7 cellular contexts compared by ENCODE assay signal in genomic region chr10:114857288-114857565, GRCh38. TPM values are rescaled to one million over a fixed set of nuclear protein-coding genes. Genes with fewer than 3 reads are reported as not detected.
DNase-seq lines count a peak whose midpoint lies in the region; ATAC-seq, FAIRE-seq and TF ChIP-seq lines count a peak whose summit lies in the region.
"Not testable (repeated sequence)": the region's sequence is repeated elsewhere in the genome, so short reads cannot be mapped to it uniquely, and the experiment has no call there.

No MANE protein-coding gene starts in this region.

- H3K4me1 ChIP-seq in MM.1S (ENCODE audit: low read length) (peaks cover 14% of the 10 kb centered on the region; the same call in 1 of the 2 replicates), mammary epithelial cell (ENCODE audit: insufficient read depth, low read length) (peaks cover 16% of the 10 kb centered on the region), keratinocyte (ENCODE audit: control insufficient read depth, extremely low read depth, insufficient read depth, low read length) (peaks cover 20% of the 10 kb centered on the region), osteoblast (ENCODE audit: insufficient read depth, low read length) (peaks cover 38% of the 10 kb centered on the region)

- not testable (repeated sequence) for H3K27me3 Mint-ChIP-seq in CD4-positive, alpha-beta T cell; T-helper 2 cell treated with Interferon-gamma antibody and Interleukin-4, amounts not matched to agents 5 μg/mL and 100 μg/mL, for 36 hours (ENCODE audit: low read depth); activated T-helper 1 cell treated with anti-CD3 and anti-CD28 coated beads, Interleukin-12 subunit alpha, Interleukin-12 subunit beta, Interleukin-2, Interleukin-4 antibody, amounts not matched to agents 30 ng/mL and 10 ng/mL and 1 ng/mL, durations not matched to agents 14 hours and 24 hours and 36 hours (ENCODE audit: insufficient read depth)

- H3K79me2 ChIP-seq in MM.1S (ENCODE audit: low read length); mammary epithelial cell (ENCODE audit: insufficient read depth, low read length); keratinocyte (ENCODE audit: control insufficient read depth, insufficient read depth, low read length): not testable (repeated sequence)
- peaks cover 36% of the 10 kb centered on the region for H3K79me2 ChIP-seq in osteoblast (ENCODE audit: insufficient read depth, low read length)

- dilution Hi-C loops in mammary epithelial cell (cut with HindIII; ENCODE audit: low sequenced_read_pairs); keratinocyte (cut with MboI; ENCODE audit: extremely low pct_ligation_motif_present, low sequenced_read_pairs): not testable (repeated sequence)

- H3K4me2 ChIP-seq in MM.1S (ENCODE audit: low read depth, low read length) = peak overlapping the region; percentile 52; the same call in 1 of the 2 replicates
- not testable (repeated sequence) for H3K4me2 ChIP-seq in mammary epithelial cell (ENCODE audit: insufficient read depth, low read depth, low read length); keratinocyte (ENCODE audit: control insufficient read depth, extremely low read depth, insufficient read depth, low read depth, low read length)
- peak overlapping the region; percentile 70 for H3K4me2 ChIP-seq in osteoblast (ENCODE audit: insufficient read depth, low read length)

- TF ChIP-seq CTCF in CD4-positive, alpha-beta T cell (IDR thresholded peaks at IDR 0.05); MM.1S (IDR thresholded peaks at IDR 0.05; ENCODE audit: low read length); mammary epithelial cell (conservative IDR thresholded peaks at IDR 0.05 in 1 of 2, IDR thresholded peaks at IDR 0.05 in 1 of 2; ENCODE audit: extremely low read depth in 1 of 2, insufficient read depth in 1 of 2, low read depth in 1 of 2, low read length in 2 of 2); keratinocyte (optimal IDR thresholded peaks at IDR 0.05 in 1 of 3, IDR thresholded peaks at IDR 0.05 in 1 of 3, conservative IDR thresholded peaks at IDR 0.05 in 1 of 3; ENCODE audit: extremely low read depth in 1 of 3, insufficient read depth in 2 of 3, low read length in 3 of 3); osteoblast (IDR thresholded peaks at IDR 0.05; ENCODE audit: extremely low read depth, low read depth, low read length): not testable (repeated sequence)

- WGBS in mammary epithelial cell (ENCODE audit: low coverage, missing lambda C conversion rate) = 100% methylated on average over 2 of the region's 8 CpGs

- peak overlapping the region; percentile 24; the same call in 1 of the 2 replicates for H3K9ac ChIP-seq in MM.1S (ENCODE audit: low read length)
- not testable (repeated sequence) for H3K9ac ChIP-seq in mammary epithelial cell (ENCODE audit: insufficient read depth, low read length); keratinocyte (ENCODE audit: control insufficient read depth, extremely low read depth, insufficient read depth, low read length)

- not testable (repeated sequence) for H3K36me3 ChIP-seq in MM.1S (replicated peaks; ENCODE audit: insufficient read depth, low read length)
- H3K36me3 ChIP-seq in mammary epithelial cell (ENCODE audit: insufficient read depth, low read length) (peaks cover 24% of the 10 kb centered on the region), keratinocyte (ENCODE audit: control insufficient read depth in 2 of 2, extremely low read depth in 1 of 2, insufficient read depth in 2 of 2, low read length in 2 of 2) (peaks cover 8 to 15% of the 10 kb centered on the region in 2 experiments), osteoblast (ENCODE audit: insufficient read depth, low read length) (peaks cover 74% of the 10 kb centered on the region)

- peaks cover 31% of the 10 kb centered on the region for H3F3A ChIP-seq in MM.1S (ENCODE audit: insufficient read depth, low read length)

- H3K4me1 Mint-ChIP-seq in CD4-positive, alpha-beta T cell (ENCODE audit: low read depth) = peaks cover 22% of the 10 kb centered on the region
- peaks cover 29% of the 10 kb centered on the region for H3K4me1 Mint-ChIP-seq in T-helper 2 cell treated with Interferon-gamma antibody and Interleukin-4, amounts not matched to agents 5 μg/mL and 100 μg/mL, for 36 hours (ENCODE audit: low read depth)
- peaks cover 36% of the 10 kb centered on the region for H3K4me1 Mint-ChIP-seq in activated T-helper 1 cell treated with anti-CD3 and anti-CD28 coated beads, Interleukin-12 subunit alpha, Interleukin-12 subunit beta, Interleukin-2, Interleukin-4 antibody, amounts not matched to agents 30 ng/mL and 10 ng/mL and 1 ng/mL, durations not matched to agents 14 hours and 24 hours and 36 hours (ENCODE audit: low read depth)

- H3K9me3 ChIP-seq in CD4-positive, alpha-beta T cell (ENCODE audit: control insufficient read depth, low read length); MM.1S (replicated peaks; ENCODE audit: insufficient read depth, low read length); mammary epithelial cell (replicated peaks; ENCODE audit: insufficient read depth, low read length); keratinocyte (ENCODE audit: control insufficient read depth, low read depth, low read length); osteoblast (ENCODE audit: low read depth, low read length): not testable (repeated sequence)

- not testable (repeated sequence) for DNase-seq in CD4-positive, alpha-beta T cell; MM.1S; T-helper 2 cell treated with Interferon-gamma antibody and Interleukin-4, amounts not matched to agents 5 μg/mL and 100 μg/mL, for 36 hours (ENCODE audit: low spot score); activated T-helper 1 cell treated with anti-CD3 and anti-CD28 coated beads, Interleukin-12 subunit alpha, Interleukin-12 subunit beta, Interleukin-2, Interleukin-4 antibody, amounts not matched to agents 30 ng/mL and 10 ng/mL and 1 ng/mL, durations not matched to agents 14 hours and 24 hours and 36 hours (ENCODE audit: low spot score); mammary epithelial cell; keratinocyte (ENCODE audit: low read depth, low spot score); osteoblast (ENCODE audit: insufficient read length, low spot score, missing footprints)

- in situ Hi-C loops in mammary epithelial cell (cut with MboI; ENCODE audit: low sequenced_read_pairs in 2 of 2) = not testable (repeated sequence)

- H3K4me3 Mint-ChIP-seq in CD4-positive, alpha-beta T cell = peak overlapping the region; percentile 38
- peak overlapping the region; percentile 16 for H3K4me3 Mint-ChIP-seq in T-helper 2 cell treated with Interferon-gamma antibody and Interleukin-4, amounts not matched to agents 5 μg/mL and 100 μg/mL, for 36 hours
- H3K4me3 Mint-ChIP-seq in activated T-helper 1 cell treated with anti-CD3 and anti-CD28 coated beads, Interleukin-12 subunit alpha, Interleukin-12 subunit beta, Interleukin-2, Interleukin-4 antibody, amounts not matched to agents 30 ng/mL and 10 ng/mL and 1 ng/mL, durations not matched to agents 14 hours and 24 hours and 36 hours = peak overlapping the region; percentile 28

- BruUV-seq in mammary epithelial cell (replicated peaks; lab: Mats Ljungman, UMichigan) = not testable (repeated sequence)

- not testable (repeated sequence) for H3K9me3 Mint-ChIP-seq in CD4-positive, alpha-beta T cell; T-helper 2 cell treated with Interferon-gamma antibody and Interleukin-4, amounts not matched to agents 5 μg/mL and 100 μg/mL, for 36 hours; activated T-helper 1 cell treated with anti-CD3 and anti-CD28 coated beads, Interleukin-12 subunit alpha, Interleukin-12 subunit beta, Interleukin-2, Interleukin-4 antibody, amounts not matched to agents 30 ng/mL and 10 ng/mL and 1 ng/mL, durations not matched to agents 14 hours and 24 hours and 36 hours

- peak overlapping the region; percentile 6; the same call in 1 of the 2 replicates for H3K4me3 ChIP-seq in MM.1S (ENCODE audit: low read length)
- not testable (repeated sequence) for H3K4me3 ChIP-seq in mammary epithelial cell (replicated peaks in 1 of 3; ENCODE audit: insufficient read depth in 1 of 3, low read depth in 2 of 3, low read length in 3 of 3); keratinocyte (ENCODE audit: control insufficient read depth in 2 of 3, extremely low read depth in 1 of 3, insufficient read depth in 2 of 3, low read depth in 1 of 3, low read length in 3 of 3); osteoblast (ENCODE audit: insufficient read depth, low read length)

- not testable (repeated sequence) for H3K27ac ChIP-seq in CD4-positive, alpha-beta T cell (ENCODE audit: low read depth, low read length)
- peak overlapping the region; percentile 75; the same call in 1 of the 2 replicates for H3K27ac ChIP-seq in MM.1S (ENCODE audit: low read length)
- H3K27ac ChIP-seq in mammary epithelial cell (ENCODE audit: insufficient read depth, low read depth, low read length) = peak overlapping the region; percentile 56
- peak overlapping the region; percentile 51 for H3K27ac ChIP-seq in keratinocyte (ENCODE audit: control insufficient read depth, insufficient read depth, low read length)
- H3K27ac ChIP-seq in osteoblast (ENCODE audit: low read depth, low read length) = peak overlapping the region; percentile 92

- H4K20me1 ChIP-seq in MM.1S (ENCODE audit: insufficient read depth, low read length); mammary epithelial cell (ENCODE audit: insufficient read depth, low read length); keratinocyte (ENCODE audit: control insufficient read depth, extremely low read depth, insufficient read depth, low read length); osteoblast (ENCODE audit: insufficient read depth, low read length): not testable (repeated sequence)

- H3K36me3 Mint-ChIP-seq in CD4-positive, alpha-beta T cell (ENCODE audit: low read depth) = peaks cover 90% of the 10 kb centered on the region
- H3K36me3 Mint-ChIP-seq in T-helper 2 cell treated with Interferon-gamma antibody and Interleukin-4, amounts not matched to agents 5 μg/mL and 100 μg/mL, for 36 hours (ENCODE audit: low read depth) = peaks cover 56% of the 10 kb centered on the region
- H3K36me3 Mint-ChIP-seq in activated T-helper 1 cell treated with anti-CD3 and anti-CD28 coated beads, Interleukin-12 subunit alpha, Interleukin-12 subunit beta, Interleukin-2, Interleukin-4 antibody, amounts not matched to agents 30 ng/mL and 10 ng/mL and 1 ng/mL, durations not matched to agents 14 hours and 24 hours and 36 hours (ENCODE audit: low read depth) = peaks cover 50% of the 10 kb centered on the region

- ATAC-seq in CD4-positive, alpha-beta T cell (ENCODE audit: poor library complexity) = not testable (repeated sequence)

- POLR2A ChIA-PET in CD4-positive, alpha-beta T cell (lab: Charles Lee) = interaction anchor here (0.6 to 1.8 kb wide), 2 partner anchors 80 to 1836 kb away, joined by 3 to 5 read pairs; partner anchors contain the start of gene TRUB1

- peak overlapping the region; percentile 72 for H3K27ac Mint-ChIP-seq in CD4-positive, alpha-beta T cell
- H3K27ac Mint-ChIP-seq in T-helper 2 cell treated with Interferon-gamma antibody and Interleukin-4, amounts not matched to agents 5 μg/mL and 100 μg/mL, for 36 hours = peak overlapping the region; percentile 79
- H3K27ac Mint-ChIP-seq in activated T-helper 1 cell treated with anti-CD3 and anti-CD28 coated beads, Interleukin-12 subunit alpha, Interleukin-12 subunit beta, Interleukin-2, Interleukin-4 antibody, amounts not matched to agents 30 ng/mL and 10 ng/mL and 1 ng/mL, durations not matched to agents 14 hours and 24 hours and 36 hours = peak overlapping the region; percentile 73

- CTCF ChIA-PET in CD4-positive, alpha-beta T cell (lab: Charles Lee) = interaction anchor here (1.0 kb wide), 1 partner anchor 9 kb away, joined by 3 read pairs; no protein-coding TSS in a partner anchor
- CTCF ChIA-PET in mammary epithelial cell (lab: Charles Lee; ENCODE audit: low non-redundant PET) = not testable (repeated sequence)

- H2AFZ ChIP-seq in MM.1S (ENCODE audit: low read length); mammary epithelial cell (ENCODE audit: low read depth, low read length); keratinocyte (ENCODE audit: control insufficient read depth, low read length); osteoblast (ENCODE audit: low read length): not testable (repeated sequence)

- intact Hi-C loops in CD4-positive, alpha-beta T cell (cut with DNase I, micrococcal nuclease); mammary epithelial cell (cut with micrococcal nuclease): not testable (repeated sequence)
- intact Hi-C loops in activated T-helper 1 cell treated with anti-CD3 and anti-CD28 coated beads, Interleukin-12 subunit alpha, Interleukin-12 subunit beta, Interleukin-2, Interleukin-4 antibody, amounts not matched to agents 30 ng/mL and 10 ng/mL and 1 ng/mL, durations not matched to agents 14 hours and 24 hours and 36 hours (cut with micrococcal nuclease) = loop anchor here (5.0 kb wide), 1 partner anchor 35 kb away; the partner anchor contains the start of gene FHIP2A

- not testable (repeated sequence) for H3K9me2 ChIP-seq in MM.1S (replicated peaks; ENCODE audit: insufficient read depth, low read length)

- not testable (repeated sequence) for H3K27me3 ChIP-seq in CD4-positive, alpha-beta T cell (ENCODE audit: control insufficient read depth, insufficient read depth, low read length); MM.1S (replicated peaks; ENCODE audit: insufficient read depth, low read length); mammary epithelial cell (ENCODE audit: insufficient read depth, low read length); keratinocyte (ENCODE audit: control insufficient read depth, extremely low read depth, insufficient read depth, low read length); osteoblast (ENCODE audit: insufficient read depth, low read length)

- FAIRE-seq in keratinocyte (lab: Jason Lieb, UNC) = not testable (repeated sequence)

- not testable (repeated sequence) for H3K9me1 ChIP-seq in keratinocyte (ENCODE audit: control insufficient read depth, extremely low read depth, insufficient read depth, low read length)

RNA-seq across cellular contexts. Expression of gene FHIP2A, which starts 35.6 kb away (rescaled TPM):
- 10 to 100 TPM; 52.8 to 53.7 TPM for total RNA-seq in CD4-positive, alpha-beta T cell
- total RNA-seq in activated T-helper 1 cell treated with anti-CD3 and anti-CD28 coated beads, Interleukin-12 subunit alpha, Interleukin-12 subunit beta, Interleukin-2, Interleukin-4 antibody, amounts not matched to agents 30 ng/mL and 10 ng/mL and 1 ng/mL, durations not matched to agents 14 hours and 24 hours and 36 hours = 25.0 and 29.0 TPM in 2 replicates
- total RNA-seq in mammary epithelial cell (10 to 100 TPM; 18.8 to 25.8 TPM), osteoblast (49.6 and 51.9 TPM in 2 replicates)
- polyA plus RNA-seq in mammary epithelial cell (5.0 TPM), keratinocyte (8.0 to 14.9 TPM (median 9.6 TPM) in 3 replicates)
- polyA minus RNA-seq in mammary epithelial cell (26.7 TPM), keratinocyte (4.7 to 20.9 TPM (median 11.0 TPM) in 3 replicates)
- 5.2 TPM for polyA plus RNA-seq in keratinocyte (2011; ENCODE audit: low read depth)
- polyA plus RNA-seq in keratinocyte (2011; cell fraction: cytosol; rRNA removed) = 3.6 and 8.2 TPM in 2 replicates
- 13.8 and 18.7 TPM in 2 replicates for polyA plus RNA-seq in keratinocyte (2011; cell fraction: nucleus; rRNA removed)
- polyA plus RNA-seq in keratinocyte (2012; ENCODE audit: low replicate concordance) = 6.0 and 8.2 TPM in 2 replicates
- 17.3 TPM for polyA minus RNA-seq in keratinocyte (2011; cell fraction: cytosol; rRNA and poly(A)+ RNA removed)
- polyA minus RNA-seq in keratinocyte (2011; cell fraction: nucleus; rRNA and poly(A)+ RNA removed) = 22.5 and 31.3 TPM in 2 replicates
